In genomic region chr9:97502222-97502983, GRCh38 we compare ENCODE assay signal across 8 cellular contexts. TPM values are rescaled to one million over a fixed set of nuclear protein-coding genes. Genes with fewer than 3 reads are reported as not detected.
A peak's percentile ranks its signal among the peaks of the same experiment; 100 is the strongest.
DNase-seq lines count a peak whose midpoint lies in the region; ATAC-seq, FAIRE-seq and TF ChIP-seq lines count a peak whose summit lies in the region.

No MANE protein-coding gene starts in this region.

- H3K4me2 ChIP-seq in HepG2 (ENCODE audit: low read depth, low read length): peak overlapping the region; percentile 79

- no peak overlapping the region for H2AFZ ChIP-seq in HepG2 (ENCODE audit: low read length)

- H3K79me2 ChIP-seq in HepG2 (ENCODE audit: insufficient read depth, low read length): no peaks in the 10 kb centered on the region

- 13% methylated on average over 10 of the region's 49 CpGs for WGBS in HepG2 (ENCODE audit: low lambda C conversion rate)
- 0% methylated on average over 4 of the region's 49 CpGs for WGBS in suprapubic skin

- TF ChIP-seq EP300 in Ishikawa (IDR thresholded peaks at IDR 0.05; ENCODE audit: borderline replicate concordance): no peak
- TF ChIP-seq EP300 in HepG2 (IDR thresholded peaks at IDR 0.05; ENCODE audit: low read depth in 2 of 2, low read length in 2 of 2): no peak
- TF ChIP-seq EP300 in HepG2 (CRISPR knock-in tag; IDR thresholded peaks at IDR 0.05; ENCODE audit: borderline replicate concordance): no peak
- no peak for TF ChIP-seq EP300 in suprapubic skin (IDR thresholded peaks at IDR 0.05)

- in situ Hi-C loops in HepG2 (cut with HindIII; ENCODE audit: extremely low pct_ligation_motif_present, low pct_unique_long_range_greater_than_20kb): no loop called here

- H3K4me3 ChIP-seq in breast epithelium: peak overlapping the region; percentile 66 to 81 (median 76)
- H3K4me3 ChIP-seq in HepG2 (replicated peaks in 1 of 3; ENCODE audit: insufficient read depth in 1 of 3, low read depth in 2 of 3, low read length in 3 of 3): peak overlapping the region; percentile 57 to 74 (median 73); a peak in 5 of 6 replicates
- peak overlapping the region; percentile 71 for H3K4me3 ChIP-seq in suprapubic skin

- H3K27ac ChIP-seq in breast epithelium (peak overlapping the region; percentile 42 to 71), HepG2 (ENCODE audit: extremely low read length, insufficient read depth, low read length) (no peak overlapping the region), suprapubic skin (peak overlapping the region; percentile 57)

- H3K27me3 ChIP-seq in breast epithelium (no peaks in the 10 kb centered on the region), HepG2 (ENCODE audit: control insufficient read depth in 1 of 2, insufficient read depth in 2 of 2, low read length in 2 of 2) (peaks cover 13 to 54% of the 10 kb centered on the region in 2 experiments; a peak in 4 of 5 replicates), suprapubic skin (peaks cover 40% of the 10 kb centered on the region)

- TF ChIP-seq POLR2A in GM12891 (IDR thresholded peaks at IDR 0.05; ENCODE audit: low read depth, low read length) (no peak), breast epithelium (IDR thresholded peaks at IDR 0.05) (no peak), HepG2 (IDR thresholded peaks at IDR 0.05; ENCODE audit: insufficient read depth in 1 of 2, low read depth in 2 of 2, low read length in 2 of 2) (no peak), suprapubic skin (IDR thresholded peaks at IDR 0.05) (no peak)

- H3K9me3 ChIP-seq in breast epithelium (no peaks in the 10 kb centered on the region), HepG2 (ENCODE audit: low read length) (no peaks in the 10 kb centered on the region), suprapubic skin (no peaks in the 10 kb centered on the region)

- peak; percentile 83 for FAIRE-seq in GM12891 (lab: Jason Lieb, UNC)
- no peak for FAIRE-seq in HepG2 (lab: Jason Lieb, UNC)

- no peaks in the 10 kb centered on the region for H4K20me1 ChIP-seq in HepG2 (ENCODE audit: insufficient read depth, low read length)

- intact Hi-C loops in breast epithelium (cut with DNase I; ENCODE audit: low total_unique reads): no loop called here
- intact Hi-C loops in HepG2 (cut with micrococcal nuclease; ENCODE audit: unreplicated experiment): no loop called here

- ATAC-seq in HepG2 (peak; percentile 72), HG02571 (IDR thresholded peaks at IDR 0.05; ENCODE audit: unreplicated experiment) (no peak)

- POLR2A ChIA-PET in HepG2 (lab: Yijun Ruan, JAX): interaction anchor here (1.0 to 1.2 kb wide), 3 partner anchors 95 to 130 kb away, joined by 3 to 4 read pairs (median 3); partner anchors contain the start of gene TSTD2

- TF ChIP-seq CTCF in breast epithelium (IDR thresholded peaks at IDR 0.05) (no peak), HepG2 (CRISPR knock-in tag; IDR thresholded peaks at IDR 0.05) (no peak), suprapubic skin (IDR thresholded peaks at IDR 0.05) (no peak)

- CTCF ChIA-PET in HepG2 (lab: Yijun Ruan, JAX; ENCODE audit: low intra/inter-chr PET ratio, low total read pairs): no interaction called here

- TF ChIP-seq RAD21 in Ishikawa (IDR thresholded peaks at IDR 0.05; ENCODE audit: low read depth) (no peak), HepG2 (CRISPR knock-in tag; IDR thresholded peaks at IDR 0.05) (no peak)

- H3K9ac ChIP-seq in HepG2 (ENCODE audit: insufficient read depth, low read depth, low read length): no peak overlapping the region; the same call in 1 of the 2 replicates

- peak; percentile 37 for DNase-seq in GM12891 (ENCODE audit: insufficient read length, low spot score)
- DNase-seq in breast epithelium (ENCODE audit: low spot score in 2 of 2): no peak
- DNase-seq in HepG2 (ENCODE audit: low spot score): no peak
- no peak for DNase-seq in suprapubic skin (ENCODE audit: low spot score in 2 of 2)
- no peak for DNase-seq in mesenteric fat pad (ENCODE audit: low spot score)
- DNase-seq in NCI-H146 treated with DMSO at 0.1 percent for 48 hours (lab: John Stamatoyannopoulos, UW; ENCODE audit: unreplicated experiment): no peak

- H3K36me3 ChIP-seq in breast epithelium (no peaks in the 10 kb centered on the region), HepG2 (replicated peaks in 1 of 2; ENCODE audit: control insufficient read depth in 1 of 2, insufficient read depth in 2 of 2, low read length in 2 of 2) (no peaks in the 10 kb centered on the region), suprapubic skin (no peaks in the 10 kb centered on the region)

- BruUV-seq in HepG2 (replicated peaks; lab: Mats Ljungman, UMichigan): no TSS peak

- H3K4me1 ChIP-seq in breast epithelium: no peaks in the 10 kb centered on the region
- peaks cover 25% of the 10 kb centered on the region for H3K4me1 ChIP-seq in HepG2 (ENCODE audit: insufficient read depth, low read length)
- peaks cover 39% of the 10 kb centered on the region for H3K4me1 ChIP-seq in suprapubic skin

TF ChIP-seq in GM12891, 5 proteins besides CTCF, POLR2A, EP300 and RAD21:
- TF ChIP-seq SPI1 (IDR thresholded peaks at IDR 0.05; ENCODE audit: low read depth, low read length) (no peak), POLR2AphosphoS5 (IDR thresholded peaks at IDR 0.05; ENCODE audit: low read depth, low read length) (no peak; the same call in 1 of the 2 replicates), POU2F2 (IDR thresholded peaks at IDR 0.05; ENCODE audit: low read depth, low read length) (no peak), PAX5 (IDR thresholded peaks at IDR 0.05; ENCODE audit: insufficient read depth, low read length, severe bottlenecking) (no peak), TAF1 (IDR thresholded peaks at IDR 0.05; ENCODE audit: low read depth, low read length) (no peak)

TF ChIP-seq in Ishikawa, 13 proteins besides CTCF, POLR2A, EP300 and RAD21 (continues in another document):
- TF ChIP-seq NFIC (IDR thresholded peaks at IDR 0.05): no peak

TF ChIP-seq in HepG2, 621 proteins besides CTCF, POLR2A, EP300 and RAD21 (continues in another document):
- TF ChIP-seq ZNF7 (CRISPR knock-in tag; IDR thresholded peaks at IDR 0.05): no peak
- TF ChIP-seq, protein P1, sequence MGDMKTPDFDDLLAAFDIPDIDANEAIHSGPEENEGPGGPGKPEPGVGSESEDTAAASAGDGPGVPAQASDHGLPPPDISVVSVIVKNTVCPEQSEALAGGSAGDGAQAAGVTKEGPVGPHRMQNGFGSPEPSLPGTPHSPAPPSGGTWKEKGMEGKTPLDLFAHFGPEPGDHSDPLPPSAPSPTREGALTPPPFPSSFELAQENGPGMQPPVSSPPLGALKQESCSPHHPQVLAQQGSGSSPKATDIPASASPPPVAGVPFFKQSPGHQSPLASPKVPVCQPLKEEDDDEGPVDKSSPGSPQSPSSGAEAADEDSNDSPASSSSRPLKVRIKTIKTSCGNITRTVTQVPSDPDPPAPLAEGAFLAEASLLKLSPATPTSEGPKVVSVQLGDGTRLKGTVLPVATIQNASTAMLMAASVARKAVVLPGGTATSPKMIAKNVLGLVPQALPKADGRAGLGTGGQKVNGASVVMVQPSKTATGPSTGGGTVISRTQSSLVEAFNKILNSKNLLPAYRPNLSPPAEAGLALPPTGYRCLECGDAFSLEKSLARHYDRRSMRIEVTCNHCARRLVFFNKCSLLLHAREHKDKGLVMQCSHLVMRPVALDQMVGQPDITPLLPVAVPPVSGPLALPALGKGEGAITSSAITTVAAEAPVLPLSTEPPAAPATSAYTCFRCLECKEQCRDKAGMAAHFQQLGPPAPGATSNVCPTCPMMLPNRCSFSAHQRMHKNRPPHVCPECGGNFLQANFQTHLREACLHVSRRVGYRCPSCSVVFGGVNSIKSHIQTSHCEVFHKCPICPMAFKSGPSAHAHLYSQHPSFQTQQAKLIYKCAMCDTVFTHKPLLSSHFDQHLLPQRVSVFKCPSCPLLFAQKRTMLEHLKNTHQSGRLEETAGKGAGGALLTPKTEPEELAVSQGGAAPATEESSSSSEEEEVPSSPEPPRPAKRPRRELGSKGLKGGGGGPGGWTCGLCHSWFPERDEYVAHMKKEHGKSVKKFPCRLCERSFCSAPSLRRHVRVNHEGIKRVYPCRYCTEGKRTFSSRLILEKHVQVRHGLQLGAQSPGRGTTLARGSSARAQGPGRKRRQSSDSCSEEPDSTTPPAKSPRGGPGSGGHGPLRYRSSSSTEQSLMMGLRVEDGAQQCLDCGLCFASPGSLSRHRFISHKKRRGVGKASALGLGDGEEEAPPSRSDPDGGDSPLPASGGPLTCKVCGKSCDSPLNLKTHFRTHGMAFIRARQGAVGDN (CRISPR knock-in tag; IDR thresholded peaks at IDR 0.05): peak; percentile 40; the same call in 1 of the 2 replicates

RNA-seq across cellular contexts. Expression of gene TMOD1, which starts 0.9 kb away (rescaled TPM):
- polyA plus RNA-seq in GM12891 (2012; ENCODE audit: low read depth, missing spikeins): 17.4 TPM
- 10 to 100 TPM; 10.4 to 15.4 (median 13.9) TPM for total RNA-seq in breast epithelium
- 0.04 TPM in 1 of 2 replicates, not detected in the other for total RNA-seq in HepG2 (2016; rRNA removed; fragmentation: Illumina TruSeq; extraction: Trizol)
- total RNA-seq in HepG2 (2016; cell fraction: cytosol; rRNA removed; fragmentation: Illumina TruSeq; extraction: Trizol; ENCODE audit: low read depth): not detected in 2 replicates
- total RNA-seq in HepG2 (2016; cell fraction: insoluble cytoplasmic fraction; rRNA removed; fragmentation: Illumina TruSeq; extraction: Trizol): 0.06 TPM in 1 of 2 replicates, not detected in the other
- 0.07 TPM in 1 of 2 replicates, not detected in the other for total RNA-seq in HepG2 (2016; cell fraction: membrane; rRNA removed; fragmentation: Illumina TruSeq; extraction: Trizol)
- total RNA-seq in HepG2 (2016; cell fraction: nucleus; rRNA removed; fragmentation: Illumina TruSeq; extraction: Trizol): 0.16 TPM in 1 of 2 replicates, not detected in the other
- polyA plus RNA-seq in HepG2 (2011; rRNA removed): 0.04 and 0.07 TPM in 2 replicates
- 0.03 TPM in 2 replicates for polyA plus RNA-seq in HepG2 (2011; cell fraction: cytosol; rRNA removed)
- 0.05 TPM in 1 of 2 replicates, not detected in the other for polyA plus RNA-seq in HepG2 (2011; cell fraction: nucleus; rRNA removed)
- 0.31 and 0.40 TPM in 2 replicates for polyA plus RNA-seq in HepG2 (2012)
- polyA plus RNA-seq in HepG2 (2016; cell fraction: cytosol; fragmentation: Illumina TruSeq; extraction: Trizol; ENCODE audit: low read depth): 0.09 TPM in 1 of 2 replicates, not detected in the other
- 0.19 TPM in 1 of 2 replicates, not detected in the other for polyA plus RNA-seq in HepG2 (2016; cell fraction: insoluble cytoplasmic fraction; fragmentation: Illumina TruSeq; extraction: Trizol; ENCODE audit: low read depth)
- 0.06 and 0.07 TPM in 2 replicates for polyA plus RNA-seq in HepG2 (2016; cell fraction: membrane; fragmentation: Illumina TruSeq; extraction: Trizol; ENCODE audit: low read depth)
- polyA plus RNA-seq in HepG2 (2016; cell fraction: nucleus; fragmentation: Illumina TruSeq; extraction: Trizol; ENCODE audit: insufficient read depth, low read depth): 0.13 TPM in 1 of 2 replicates, not detected in the other
- polyA minus RNA-seq in HepG2 (2011; rRNA and poly(A)+ RNA removed; ENCODE audit: low replicate concordance): 0.98 TPM in 1 of 2 replicates, not detected in the other
- polyA minus RNA-seq in HepG2 (2011; cell fraction: cytosol; rRNA and poly(A)+ RNA removed): not detected in 2 replicates
- polyA minus RNA-seq in HepG2 (2011; cell fraction: nucleus; rRNA and poly(A)+ RNA removed): not detected in 2 replicates
- 1 to 10 TPM; 1.9 to 4.4 (median 4.0) TPM for total RNA-seq in suprapubic skin
- total RNA-seq in mesenteric fat pad: 5.8 TPM
